Comparison of ENCODE assay signal across 33 cellular contexts in genomic region chr17:82797061-82797460, GRCh38. TPM values are rescaled to one million over a fixed set of nuclear protein-coding genes. Genes with fewer than 3 reads are reported as not detected.
"Had no signal": no experiment of that assay in that cellular context is flagged by ENCODE, and none has a peak within 500 bp of the region (broad histone marks: within the 10 kb centered on the region; RNA-seq: fewer than 3 reads in every experiment).

No MANE protein-coding gene starts in this region.

- DNase-seq: activated CD4-positive, alpha-beta memory T cell treated with anti-CD3 and anti-CD28 coated beads, Interleukin-2, amount 10 ng/mL, durations not matched to agents 7 days and 5 days; activated CD4-positive, alpha-beta T cell treated with anti-CD3 and anti-CD28 coated beads for 1 hour; activated CD4-positive, alpha-beta T cell treated with anti-CD3 and anti-CD28 coated beads for 48 hours; activated CD4-positive, CD25-positive, alpha-beta regulatory T cell; activated gamma-delta T cell treated with Interleukin-2 at 50 U/mL for 16 hours; activated naive CD4-positive, alpha-beta T cell treated with anti-CD3 and anti-CD28 coated beads for 36 hours; activated T-cell treated with anti-CD3 and anti-CD28 coated beads, Interleukin-2, amount 50 U/mL, for 24 hours; adrenal gland; body of pancreas; caudate nucleus; cerebellar nuclear complex; Kasumi-1; KG1; MG63; NCI-H1048; NCI-H1105 treated with DMSO at 0.1 percent for 48 hours; NCI-H1436; NCI-H1694; NCI-H1930; NCI-H2081 treated with DMSO at 0.1 percent for 48 hours; NCI-H2171; NCI-H446; NCI-H524 treated with DMSO at 0.1 percent for 48 hours; Peyer's patch; Right ventricle myocardium superior; RPMI8226; T1000; WERI-Rb-1 had no signal

- H3K27ac Mint-ChIP-seq: activated CD4-positive, alpha-beta memory T cell treated with anti-CD3 and anti-CD28 coated beads, Interleukin-2, amount 10 ng/mL, durations not matched to agents 7 days and 5 days; activated naive CD4-positive, alpha-beta T cell treated with anti-CD3 and anti-CD28 coated beads for 36 hours; activated naive CD4-positive, alpha-beta T cell treated with anti-CD3 and anti-CD28 coated beads, Interleukin-2, amount 50 U/mL, for 72 hours; activated T-cell treated with anti-CD3 and anti-CD28 coated beads, Interleukin-2, amount 50 U/mL, for 24 hours; activated T-helper 1 cell treated with anti-CD3 and anti-CD28 coated beads, Interleukin-12 subunit alpha, Interleukin-12 subunit beta, Interleukin-2, Interleukin-4 antibody, amounts not matched to agents 30 ng/mL and 10 ng/mL and 1 ng/mL, durations not matched to agents 14 hours and 24 hours and 36 hours had no signal

- H3K27me3 Mint-ChIP-seq: activated CD4-positive, alpha-beta memory T cell treated with anti-CD3 and anti-CD28 coated beads, Interleukin-2, amount 10 ng/mL, durations not matched to agents 7 days and 5 days; activated T-cell treated with anti-CD3 and anti-CD28 coated beads, Interleukin-2, amount 50 U/mL, for 24 hours had no signal

- ATAC-seq: activated naive CD4-positive, alpha-beta T cell treated with anti-CD3 and anti-CD28 coated beads, Interleukin-2, amount 50 U/mL, for 72 hours; body of pancreas had no signal

- H3K4me3 ChIP-seq: adrenal gland, body of pancreas, MG63, Peyer's patch had no signal

- H3K4me1 ChIP-seq: adrenal gland, body of pancreas had no signal

- H3K27me3 ChIP-seq: adrenal gland, body of pancreas, MG63, Peyer's patch had no signal

- H3K9me3 ChIP-seq: adrenal gland, body of pancreas, MG63, Peyer's patch had no signal

- H3K4me3 Mint-ChIP-seq: activated CD4-positive, alpha-beta memory T cell treated with anti-CD3 and anti-CD28 coated beads, Interleukin-2, amount 10 ng/mL, durations not matched to agents 7 days and 5 days; activated naive CD4-positive, alpha-beta T cell treated with anti-CD3 and anti-CD28 coated beads for 36 hours; activated T-cell treated with anti-CD3 and anti-CD28 coated beads, Interleukin-2, amount 50 U/mL, for 24 hours; activated T-helper 1 cell treated with anti-CD3 and anti-CD28 coated beads, Interleukin-12 subunit alpha, Interleukin-12 subunit beta, Interleukin-2, Interleukin-4 antibody, amounts not matched to agents 30 ng/mL and 10 ng/mL and 1 ng/mL, durations not matched to agents 14 hours and 24 hours and 36 hours had no signal

- H3K36me3 ChIP-seq: adrenal gland had no signal

- H3K27ac ChIP-seq: adrenal gland, body of pancreas, Peyer's patch, WERI-Rb-1 had no signal

RNA-seq across cellular contexts. Expression of gene ZNF750, which starts 42.8 kb away (rescaled TPM):
- total RNA-seq: activated CD4-positive, alpha-beta memory T cell treated with anti-CD3 and anti-CD28 coated beads, Interleukin-2, amount 10 ng/mL, durations not matched to agents 7 days and 5 days; activated CD8-positive, alpha-beta memory T cell treated with anti-CD3 and anti-CD28 coated beads for 36 hours; activated naive CD4-positive, alpha-beta T cell treated with anti-CD3 and anti-CD28 coated beads for 36 hours; activated naive CD4-positive, alpha-beta T cell treated with anti-CD3 and anti-CD28 coated beads, Interleukin-2, amount 50 U/mL, for 72 hours; activated T-helper 1 cell treated with anti-CD3 and anti-CD28 coated beads, Interleukin-12 subunit alpha, Interleukin-12 subunit beta, Interleukin-2, Interleukin-4 antibody, amounts not matched to agents 30 ng/mL and 10 ng/mL and 1 ng/mL, durations not matched to agents 14 hours and 24 hours and 36 hours; body of pancreas; Peyer's patch; T-helper 1 cell treated with Interleukin-12 subunit alpha and Interleukin-12 subunit beta and Interleukin-4 antibody, amounts not matched to agents 30 ng/mL and 1 ng/mL, for 36 hours; T-helper 2 cell treated with Interferon-gamma antibody and Interleukin-4, amounts not matched to agents 100 ng/mL and 5 ng/mL, for 36 hours had no signal
